13 cellular contexts compared by ENCODE assay signal in the genomic region with DNA sequence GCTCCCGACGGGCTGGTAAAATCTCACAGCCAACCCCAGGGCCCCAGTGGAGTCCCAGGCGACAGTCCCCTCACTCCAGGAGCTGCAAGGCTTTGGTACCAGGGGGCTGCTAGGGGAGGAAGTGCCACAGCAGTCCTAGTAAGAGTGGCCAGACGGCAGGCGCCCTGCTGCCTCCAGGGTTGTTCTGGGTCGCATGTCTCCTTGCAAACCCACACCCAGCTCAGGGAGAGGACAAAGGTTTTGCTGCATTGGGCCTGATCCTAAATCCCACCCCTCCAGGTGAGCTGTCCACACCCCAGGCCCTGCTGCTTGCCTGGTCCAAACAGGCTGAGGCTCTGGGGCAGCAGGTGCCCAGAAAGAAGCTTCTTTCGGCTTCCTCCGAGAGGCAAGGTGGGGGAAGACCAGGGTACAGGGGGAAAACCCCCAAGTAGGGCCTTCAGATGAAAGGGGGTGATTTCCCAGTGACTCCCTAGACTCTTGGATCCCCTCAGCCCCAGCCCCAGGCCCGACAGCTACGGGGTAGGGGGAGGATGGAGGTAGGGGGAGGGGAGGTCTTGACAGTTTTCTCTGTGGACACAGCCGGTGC. TPM values are rescaled to one million over a fixed set of nuclear protein-coding genes. Genes with fewer than 3 reads are reported as not detected.
DNase-seq lines count a peak whose midpoint lies in the region; ATAC-seq and TF ChIP-seq lines count a peak whose summit lies in the region.
"Had no signal": no experiment of that assay in that cellular context is flagged by ENCODE, and none has a peak within 500 bp of the region (broad histone marks: within the 10 kb centered on the region; RNA-seq: fewer than 3 reads in every experiment).

No MANE protein-coding gene starts in this region.

- TF ChIP-seq POLR2A in GM18951 (IDR thresholded peaks at IDR 0.05; ENCODE audit: extremely low read depth, insufficient read depth, insufficient read length) = peak; percentile 31

- no peaks in the 10 kb centered on the region for H3K27me3 ChIP-seq in MG63

- peak; percentile 57 for ATAC-seq in HG03432 (IDR thresholded peaks at IDR 0.05; ENCODE audit: unreplicated experiment)
- ATAC-seq: left colon had no signal

- DNase-seq in GM10266 (ENCODE audit: extremely low spot score) = peak; percentile 87
- DNase-seq in iPS-NIHi7 (ENCODE audit: extremely low spot score) = peak; percentile 12
- DNase-seq in MG63 = no peak
- DNase-seq in effector CD4-positive, alpha-beta T cell = no peak
- no peak for DNase-seq in HCEC 1CT
- no peak for DNase-seq in T-helper 1 cell
- DNase-seq: central memory CD4-positive, alpha-beta T cell; DMS53; left colon; NCI-H146 had no signal

- in situ Hi-C loops in GM18951 (cut with MboI; ENCODE audit: low sequenced_read_pairs, unreplicated experiment) = no loop called here

- H3K9me3 ChIP-seq in MG63 = no peaks in the 10 kb centered on the region
- H3K9me3 ChIP-seq: prostate gland had no signal

- no peaks in the 10 kb centered on the region for H3K36me3 ChIP-seq in MG63
- H3K36me3 ChIP-seq: prostate gland had no signal

- TF ChIP-seq CTCF in GM10266 (IDR thresholded peaks at IDR 0.05; ENCODE audit: control insufficient read depth, insufficient read depth, low read depth, missing control alignments) = peak; percentile 24

- no peak overlapping the region for H3K4me3 ChIP-seq in MG63

RNA-seq across cellular contexts. Expression of gene KCP, which starts 4.2 kb away (rescaled TPM):
- not detected in 2 replicates for total RNA-seq in MG63 (2014; rRNA removed; shearing (Covaris generic); ENCODE audit: low replicate concordance)

RNA-seq across cellular contexts. Expression of gene IRF5, which starts 23.1 kb away (rescaled TPM):
- total RNA-seq in MG63 (2014; rRNA removed; shearing (Covaris generic); ENCODE audit: low replicate concordance) = 0.89 and 2.4 TPM in 2 replicates

RNA-seq across cellular contexts. Expression of gene ATP6V1F, which starts 52.0 kb away (rescaled TPM):
- 83.6 and 97.0 TPM in 2 replicates for total RNA-seq in MG63 (2014; rRNA removed; shearing (Covaris generic); ENCODE audit: low replicate concordance)

Comparison
In these comparisons a context has a peak if more than half of its experiments do, and no peak if none do; other contexts are left out.
1. DNase-seq: peak in GM10266 (single experiment) and iPS-NIHi7 (single experiment); none in MG63 (single experiment), effector CD4-positive, alpha-beta T cell (single experiment), HCEC 1CT (single experiment) and T-helper 1 cell (0 of 5).